ENCODE assay signal across 8 cellular contexts in the genomic region with DNA sequence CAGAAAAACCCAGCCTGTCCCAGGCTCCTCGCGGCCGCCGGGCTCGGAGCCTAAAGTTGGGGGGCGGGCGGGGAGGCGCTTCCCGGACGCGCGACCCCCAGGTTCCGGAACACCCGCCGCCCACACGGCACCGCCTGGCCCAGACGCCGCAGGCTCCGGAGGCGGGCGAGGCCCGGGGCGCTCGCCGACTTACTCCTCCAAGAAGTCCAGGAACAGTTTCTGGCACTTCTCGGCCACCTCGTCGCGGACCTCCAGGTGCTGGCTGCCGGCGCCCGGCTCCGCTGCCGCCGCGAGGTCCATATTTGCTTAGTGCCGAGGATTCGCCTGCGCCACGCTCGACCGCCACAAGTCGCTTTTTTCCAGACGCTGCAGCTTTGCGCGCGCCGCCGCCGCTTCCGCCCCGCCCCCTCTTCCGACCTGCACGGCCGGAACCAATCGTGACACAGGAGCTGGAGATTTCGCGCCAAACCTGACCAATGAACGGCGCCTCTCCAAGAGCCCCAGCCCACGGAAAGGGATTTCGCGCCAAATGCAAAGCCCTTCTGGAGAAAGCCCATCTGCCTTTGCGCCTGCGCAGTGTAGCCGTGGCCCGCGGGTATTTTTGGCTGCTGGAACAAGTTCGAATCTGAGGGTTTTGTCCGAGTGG. TPM values are rescaled to one million over a fixed set of nuclear protein-coding genes. Genes with fewer than 3 reads are reported as not detected.
DNase-seq lines count a peak whose midpoint lies in the region; ATAC-seq, FAIRE-seq and TF ChIP-seq lines count a peak whose summit lies in the region.

A gene (minus strand): TSS at position 378 of the 646 bp plus-strand sequence. CDS start 78 bp downstream, at position 300.

- H3K9me3 ChIP-seq in Caco-2, result no peaks in the 10 kb centered on the region
- no peaks in the 10 kb centered on the region for H3K9me3 ChIP-seq in NT2/D1 (ENCODE audit: insufficient read depth, low read length)
- H3K9me3 ChIP-seq in mesodermal cell (ENCODE audit: control insufficient read depth, low read length), result no peaks in the 10 kb centered on the region

- peak within 1 kb of the TSS; percentile 81 for H3K4me3 Mint-ChIP-seq in Caco-2 (ENCODE audit: unreplicated experiment)
- peak within 1 kb of the TSS; percentile 85 for H3K4me3 Mint-ChIP-seq in activated CD8-positive, alpha-beta memory T cell treated with anti-CD3 and anti-CD28 coated beads, Interleukin-2, amount 10 ng/mL, durations not matched to agents 7 days and 5 days

- peaks cover 21% of the 10 kb centered on the region for H3K4me1 Mint-ChIP-seq in Caco-2 (ENCODE audit: low read depth, unreplicated experiment)
- peaks cover 41% of the 10 kb centered on the region for H3K4me1 Mint-ChIP-seq in activated CD8-positive, alpha-beta memory T cell treated with anti-CD3 and anti-CD28 coated beads, Interleukin-2, amount 10 ng/mL, durations not matched to agents 7 days and 5 days

- peak; percentile 95 for ATAC-seq in GM21381 (IDR thresholded peaks at IDR 0.05; ENCODE audit: unreplicated experiment)
- peak; percentile 92 for ATAC-seq in activated CD8-positive, alpha-beta memory T cell treated with anti-CD3 and anti-CD28 coated beads, Interleukin-2, amount 10 ng/mL, durations not matched to agents 7 days and 5 days

- BruUV-seq in Caco-2 (replicated peaks; lab: Mats Ljungman, UMichigan), result no TSS peak

- TF ChIP-seq CTCF in Caco-2 (IDR thresholded peaks at IDR 0.05; ENCODE audit: insufficient read depth in 1 of 2, low read depth in 1 of 2, low read length in 1 of 2, severe bottlenecking in 1 of 2, unreplicated experiment in 1 of 2), result peak in 1 of 2 experiments; percentile 18

- H3K4me1 ChIP-seq in Caco-2 (peaks cover 23% of the 10 kb centered on the region), NT2/D1 (ENCODE audit: insufficient read depth, insufficient read length) (no peaks in the 10 kb centered on the region), mesodermal cell (ENCODE audit: control insufficient read depth, insufficient read depth, low read length, poor library complexity, severe bottlenecking) (peaks cover 6% of the 10 kb centered on the region)

- peaks cover under 1% of the 10 kb centered on the region; the same call in 1 of the 2 replicates for H3K36me3 ChIP-seq in Caco-2 (ENCODE audit: control insufficient read depth, insufficient read depth, low read length)
- H3K36me3 ChIP-seq in NT2/D1 (ENCODE audit: insufficient read depth, insufficient read length, low read length), result peaks cover 33% of the 10 kb centered on the region
- H3K36me3 ChIP-seq in mesodermal cell (ENCODE audit: control insufficient read depth, insufficient read depth, low read length), result peaks cover 29% of the 10 kb centered on the region

- peak within 1 kb of the TSS; percentile 75 for H3K27ac ChIP-seq in mesodermal cell (ENCODE audit: low read depth, low read length, severe bottlenecking)

- H3K27me3 Mint-ChIP-seq in Caco-2 (ENCODE audit: insufficient read depth, unreplicated experiment), result no peaks in the 10 kb centered on the region
- H3K27me3 Mint-ChIP-seq in activated CD8-positive, alpha-beta memory T cell treated with anti-CD3 and anti-CD28 coated beads, Interleukin-2, amount 10 ng/mL, durations not matched to agents 7 days and 5 days, result no peaks in the 10 kb centered on the region

- peak within 1 kb of the TSS; percentile 81 for H3K27ac Mint-ChIP-seq in Caco-2 (ENCODE audit: unreplicated experiment)
- peak within 1 kb of the TSS; percentile 97 for H3K27ac Mint-ChIP-seq in activated CD8-positive, alpha-beta memory T cell treated with anti-CD3 and anti-CD28 coated beads, Interleukin-2, amount 10 ng/mL, durations not matched to agents 7 days and 5 days

- 0% methylated on average over 58 to 64 of the region's 71 CpGs for WGBS in mesodermal cell (ENCODE audit: insufficient coverage in 2 of 2), 2 experiments

- H3K4me3 ChIP-seq in Caco-2 (ENCODE audit: low read depth, low read length) (peak within 1 kb of the TSS; percentile 93), NT2/D1 (ENCODE audit: insufficient read length, low read depth) (peak within 1 kb of the TSS; percentile 84), mesodermal cell (ENCODE audit: extremely low read depth, insufficient read depth, low read length, poor library complexity, severe bottlenecking) (peak within 1 kb of the TSS; percentile 75)

- POLR2A ChIA-PET in Caco-2 (lab: Charles Lee), result interaction anchor here (0.6 to 1.3 kb wide), 10 partner anchors 11 to 1344 kb away, joined by 3 to 9 read pairs (median 6); a partner anchor contains a TSS

- H3K9me3 Mint-ChIP-seq in Caco-2 (ENCODE audit: unreplicated experiment), result no peaks in the 10 kb centered on the region
- H3K9me3 Mint-ChIP-seq in activated CD8-positive, alpha-beta memory T cell treated with anti-CD3 and anti-CD28 coated beads, Interleukin-2, amount 10 ng/mL, durations not matched to agents 7 days and 5 days (ENCODE audit: low read depth), result no peaks in the 10 kb centered on the region

- peak; percentile 99 to 100 for DNase-seq in Caco-2
- DNase-seq in HUDEP-2 (lab: John Stamatoyannopoulos, UW; ENCODE audit: unreplicated experiment in 76 of 76), result peak in 75 of 76 experiments; percentile 58 to 99 (median 97)
- DNase-seq in NT2/D1 (ENCODE audit: low read depth, low spot score), result peak; percentile 99
- DNase-seq in activated CD8-positive, alpha-beta memory T cell treated with anti-CD3 and anti-CD28 coated beads, Interleukin-2, amount 10 ng/mL, durations not matched to agents 7 days and 5 days, result peak; percentile 100
- DNase-seq in stimulated activated CD8-positive, alpha-beta memory T cell treated with anti-CD3 and anti-CD28 coated beads, Interleukin-15, amount 100 ng/mL, for 4 hours (ENCODE audit: low read depth in 2 of 2), result peak; percentile 95 to 98

- H3K9ac ChIP-seq in NT2/D1 (ENCODE audit: insufficient read length, low read depth), result peak within 1 kb of the TSS; percentile 89

- CTCF ChIA-PET in Caco-2 (lab: Charles Lee), result interaction anchor here (1.0 to 1.5 kb wide), 2 partner anchors 38 to 508 kb away, joined by 3 to 5 read pairs; no protein-coding TSS in a partner anchor
- CTCF ChIA-PET in activated CD8-positive, alpha-beta memory T cell treated with anti-CD3 and anti-CD28 coated beads, Interleukin-2, amount 10 ng/mL, durations not matched to agents 7 days and 5 days (lab: Charles Lee), result interaction anchor here (0.9 to 3.6 kb wide), 7 partner anchors 10 to 509 kb away, joined by 3 to 21 read pairs (median 4); no protein-coding TSS in a partner anchor

- peaks cover 37% of the 10 kb centered on the region for H3K36me3 Mint-ChIP-seq in Caco-2 (ENCODE audit: insufficient read depth, unreplicated experiment)
- peaks cover 38% of the 10 kb centered on the region for H3K36me3 Mint-ChIP-seq in activated CD8-positive, alpha-beta memory T cell treated with anti-CD3 and anti-CD28 coated beads, Interleukin-2, amount 10 ng/mL, durations not matched to agents 7 days and 5 days

- H3K27me3 ChIP-seq in Caco-2 (replicated peaks; ENCODE audit: control insufficient read depth, insufficient read depth, low read length) (no peaks in the 10 kb centered on the region), NT2/D1 (ENCODE audit: insufficient read depth, insufficient read length) (no peaks in the 10 kb centered on the region)

- intact Hi-C loops in Caco-2 (cut with micrococcal nuclease; ENCODE audit: unreplicated experiment), result loop anchor here (1.0 kb wide), 1 partner anchor 25 kb away; no protein-coding TSS in a partner anchor

- peak; percentile 94 for FAIRE-seq in endometrium (lab: Jason Lieb, UNC)

RNA-seq across cellular contexts. Expression of the gene that starts here (rescaled TPM):
- total RNA-seq in Caco-2 (2022), result 94.6 and 96.0 TPM in 2 replicates
- 100 to 1,000 TPM; 130 to 159 TPM for total RNA-seq in activated CD8-positive, alpha-beta memory T cell treated with anti-CD3 and anti-CD28 coated beads, Interleukin-2, amount 10 ng/mL, durations not matched to agents 7 days and 5 days
- 41.1 TPM for polyA plus RNA-seq in mesodermal cell (2013, experiment 1 of 2)
- polyA plus RNA-seq in mesodermal cell (2013, experiment 2 of 2), result 44.0 TPM

Comparison
In these comparisons a context has a peak if more than half of its experiments do, and no peak if none do; other contexts are left out.
1. Peak in every context shown above with its lines: DNase-seq, ATAC-seq, H3K4me3 ChIP-seq and H3K27ac ChIP-seq.